ENCODE assay signal across 8 cellular contexts in the genomic region with DNA sequence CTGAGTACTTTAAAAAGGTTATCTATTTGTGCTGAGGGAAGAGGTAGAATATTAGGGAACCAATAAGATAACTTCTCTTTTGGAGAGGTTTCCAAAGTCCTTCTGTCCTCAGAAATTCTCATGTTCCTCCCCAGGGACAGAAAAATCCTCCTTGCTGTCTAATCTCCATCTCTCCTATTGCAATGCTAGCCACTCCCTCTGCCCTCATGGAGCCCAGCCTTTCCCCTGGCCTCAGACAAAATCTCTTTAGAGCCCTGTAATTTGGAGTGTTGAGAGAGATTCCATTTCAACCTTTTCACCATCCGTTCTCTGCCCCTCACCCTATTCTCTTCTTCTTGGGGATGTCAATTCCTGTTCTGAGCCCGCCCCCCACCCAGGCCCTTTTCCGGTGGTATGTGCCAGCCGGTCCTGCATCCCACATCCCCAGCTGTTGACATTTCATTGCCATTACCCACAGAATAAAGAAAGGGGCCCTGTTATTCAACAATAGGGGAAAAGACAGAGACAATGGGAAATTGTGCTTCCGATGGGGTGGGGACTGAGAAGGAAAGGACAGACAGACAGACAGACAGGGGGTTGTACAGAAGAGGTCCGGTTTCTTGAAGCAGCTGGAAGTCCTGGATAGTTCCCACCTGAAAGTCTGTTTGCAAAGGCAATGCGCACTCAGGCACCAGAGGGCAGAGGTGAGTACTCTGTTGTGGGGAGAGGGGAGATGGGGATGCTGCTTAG. TPM values are rescaled to one million over a fixed set of nuclear protein-coding genes. Genes with fewer than 3 reads are reported as not detected.
DNase-seq lines count a peak whose midpoint lies in the region; ATAC-seq and TF ChIP-seq lines count a peak whose summit lies in the region.

A gene (plus strand): TSS at position 563 of the 729 bp plus-strand sequence. CDS start 4,076 bp downstream, outside the sequence.

- H3K4me3 ChIP-seq in AG04449 (ENCODE audit: low read depth, low read length) (no peak within 1 kb of the TSS), fibroblast of the aortic adventitia (ENCODE audit: low read depth, low read length) (no peak within 1 kb of the TSS)

- in situ Hi-C loops in SK-MEL-5 (cut with HindIII; ENCODE audit: low pct_unique_long_range_greater_than_20kb, low sequenced_read_pairs), result no loop called here

- ATAC-seq in HG03045 (IDR thresholded peaks at IDR 0.05; ENCODE audit: unreplicated experiment) (no peak), GM21423 (IDR thresholded peaks at IDR 0.05; ENCODE audit: unreplicated experiment) (no peak)

- CTCF ChIA-PET in AG04449 (lab: Yijun Ruan, JAX), result interaction anchor here (1.1 to 13.0 kb wide), 19 partner anchors 7 to 242 kb away, joined by 3 to 409 read pairs (median 6); a partner anchor contains a TSS

- DNase-seq in AG04449 (ENCODE audit: low read depth, low spot score) (no peak), SK-MEL-5 (ENCODE audit: low read depth, low spot score) (peak; percentile 51), fibroblast of the aortic adventitia (ENCODE audit: low read depth) (no peak), cerebellar nuclear complex (lab: John Stamatoyannopoulos, UW) (no peak), NCI-H187 (lab: John Stamatoyannopoulos, UW) (no peak)

- POLR2A ChIA-PET in AG04449 (lab: Yijun Ruan, JAX), result no interaction called here

- TF ChIP-seq CTCF in AG04449 (IDR thresholded peaks at IDR 0.05; ENCODE audit: insufficient read depth, low read length, missing control alignments), result peak; percentile 45
- peak; percentile 74 for TF ChIP-seq CTCF in GM12873 (IDR thresholded peaks at IDR 0.05; ENCODE audit: insufficient read depth, low read depth, low read length, missing control alignments)
- TF ChIP-seq CTCF in fibroblast of the aortic adventitia (IDR thresholded peaks at IDR 0.05; ENCODE audit: insufficient read depth, low read length), result peak; percentile 43

RNA-seq across cellular contexts. Expression of the gene that starts here (rescaled TPM):
- not detected in 2 replicates for total RNA-seq in SK-MEL-5 (2014; rRNA removed; shearing (Covaris generic))
- polyA plus RNA-seq in SK-MEL-5 (2015; cell fraction: cytosol; rRNA removed), result not detected in 2 replicates
- 0.47 and 6.2 TPM in 2 replicates for polyA plus RNA-seq in SK-MEL-5 (2015; cell fraction: nucleus; rRNA removed)
- not detected in 2 replicates for total RNA-seq in fibroblast of the aortic adventitia (ENCODE audit: low replicate concordance)
